8 cellular contexts compared by ENCODE assay signal in the genomic region with DNA sequence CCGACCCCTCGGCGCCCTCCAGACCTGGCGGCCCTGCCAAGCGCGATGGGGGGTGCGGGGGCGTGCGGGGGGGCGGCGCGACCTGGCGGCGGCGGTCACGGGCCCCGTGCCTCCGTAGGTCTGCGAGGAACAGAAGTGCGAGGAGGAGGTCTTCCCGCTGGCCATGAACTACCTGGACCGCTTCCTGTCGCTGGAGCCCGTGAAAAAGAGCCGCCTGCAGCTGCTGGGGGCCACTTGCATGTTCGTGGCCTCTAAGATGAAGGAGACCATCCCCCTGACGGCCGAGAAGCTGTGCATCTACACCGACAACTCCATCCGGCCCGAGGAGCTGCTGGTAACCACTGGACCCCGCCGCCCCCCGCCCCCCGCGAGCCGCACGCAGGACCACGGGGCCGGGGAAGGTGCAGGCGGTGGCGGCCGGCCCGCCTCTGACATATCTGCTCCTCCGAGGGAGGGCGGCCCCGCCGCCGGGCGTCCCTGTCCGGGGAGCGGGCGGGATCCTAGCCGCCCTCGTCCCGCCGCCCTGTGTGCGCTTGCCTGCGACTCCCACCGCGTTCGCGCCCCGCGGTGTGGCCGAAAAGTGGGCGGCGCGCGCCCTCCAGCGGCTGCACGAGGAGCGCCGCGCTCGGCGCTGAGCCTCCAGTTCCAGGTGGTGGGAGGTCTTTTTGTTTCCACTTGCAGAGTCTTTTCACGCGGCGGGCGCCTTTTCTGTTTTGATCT. TPM values are rescaled to one million over a fixed set of nuclear protein-coding genes. Genes with fewer than 3 reads are reported as not detected.
DNase-seq lines count a peak whose midpoint lies in the region; ATAC-seq and TF ChIP-seq lines count a peak whose summit lies in the region.

No MANE protein-coding gene starts in this region.

- H3K9me3 Mint-ChIP-seq in CD4-positive, alpha-beta memory T cell = peaks cover 0 to 3% (median 0%) of the 10 kb centered on the region in 8 donors

- POLR2A ChIA-PET in CD4-positive, alpha-beta memory T cell (lab: Charles Lee; ENCODE audit: partially characterized antibody) = interaction anchor here (0.7 to 1.6 kb wide), 4 partner anchors 32 to 594 kb away, joined by 3 to 8 read pairs (median 6); a partner anchor contains a TSS

- H3K27me3 Mint-ChIP-seq in CD4-positive, alpha-beta memory T cell = peaks cover 14 to 22% of the 10 kb centered on the region in 2 donors

- TF ChIP-seq CTCF in WERI-Rb-1 (IDR thresholded peaks at IDR 0.05; ENCODE audit: low read depth, low read length) (peak; percentile 91), breast epithelium (IDR thresholded peaks at IDR 0.05) (peak; percentile 77 to 88 (median 80))

- peak; percentile 59 to 82 (median 78) for DNase-seq in CD4-positive, alpha-beta memory T cell
- DNase-seq in NCI-H146 (lab: John Stamatoyannopoulos, UW) = peak; percentile 55
- DNase-seq in WERI-Rb-1 = peak; percentile 60
- peak; percentile 71 to 76 for DNase-seq in breast epithelium (ENCODE audit: low spot score in 2 of 2)
- DNase-seq in iris pigment epithelial cell (ENCODE audit: low read depth) = peak; percentile 73
- peak; percentile 67 for DNase-seq in smooth muscle cell of the brain vasculature (ENCODE audit: low read depth, low spot score)

- peak overlapping the region; percentile 70 to 87 (median 76) for H3K4me3 Mint-ChIP-seq in CD4-positive, alpha-beta memory T cell

- no peaks in the 10 kb centered on the region for H3K9me3 ChIP-seq in CD4-positive, alpha-beta memory T cell (ENCODE audit: control insufficient read depth in 1 of 2, low read length in 2 of 2)
- H3K9me3 ChIP-seq in WERI-Rb-1 (ENCODE audit: severe bottlenecking) (no peaks in the 10 kb centered on the region), breast epithelium (no peaks in the 10 kb centered on the region)

- TF ChIP-seq POLR2A in breast epithelium (IDR thresholded peaks at IDR 0.05) = no peak

- H3K4me1 Mint-ChIP-seq in CD4-positive, alpha-beta memory T cell = peaks cover 11 to 25% (median 18%) of the 10 kb centered on the region in 4 donors

- H3K36me3 Mint-ChIP-seq in CD4-positive, alpha-beta memory T cell = peaks cover 0 to 1% of the 10 kb centered on the region in 2 donors

- CTCF ChIA-PET in CD4-positive, alpha-beta memory T cell (lab: Charles Lee; ENCODE audit: partially characterized antibody) = interaction anchor here (0.7 to 5.8 kb wide), 11 partner anchors 9 to 1059 kb away, joined by 3 to 52 read pairs (median 4); a partner anchor contains a TSS

- H3K27ac Mint-ChIP-seq in CD4-positive, alpha-beta memory T cell = peak overlapping the region in 1 of 7 donors; percentile 10

- peaks cover 40% of the 10 kb centered on the region for H3K4me1 ChIP-seq in CD4-positive, alpha-beta memory T cell (ENCODE audit: insufficient read depth, low read length)
- H3K4me1 ChIP-seq in breast epithelium = peaks cover 16 to 30% of the 10 kb centered on the region in 2 donors

- peaks cover 21% of the 10 kb centered on the region for H3K27me3 ChIP-seq in CD4-positive, alpha-beta memory T cell (ENCODE audit: insufficient read depth, low read length)
- H3K27me3 ChIP-seq in WERI-Rb-1 (ENCODE audit: insufficient read depth, low read depth, severe bottlenecking) (peaks cover 59% of the 10 kb centered on the region), breast epithelium (peaks cover 0 to 3% of the 10 kb centered on the region in 2 donors)

- no peaks in the 10 kb centered on the region for H3K36me3 ChIP-seq in CD4-positive, alpha-beta memory T cell (ENCODE audit: insufficient read depth, low read length)
- H3K36me3 ChIP-seq in WERI-Rb-1 (no peaks in the 10 kb centered on the region), breast epithelium (no peaks in the 10 kb centered on the region)

- intact Hi-C loops in CD4-positive, alpha-beta memory T cell (cut with micrococcal nuclease) = loop anchor here (2.0 kb wide), 1 partner anchor 28 kb away; no protein-coding TSS in a partner anchor
- intact Hi-C loops in breast epithelium (cut with DNase I; ENCODE audit: low total_unique reads) = loop anchor here (10.0 kb wide), 1 partner anchor 348 kb away; a partner anchor contains a TSS

- ATAC-seq in GM21619 (IDR thresholded peaks at IDR 0.05; ENCODE audit: unreplicated experiment) (peak; percentile 68), HG03135 (IDR thresholded peaks at IDR 0.05; ENCODE audit: unreplicated experiment) (no peak)

- no peak overlapping the region for H3K27ac ChIP-seq in CD4-positive, alpha-beta memory T cell (ENCODE audit: low read depth, low read length)
- H3K27ac ChIP-seq in WERI-Rb-1 (no peak overlapping the region), breast epithelium (peak overlapping the region; percentile 86 to 88)

- peak overlapping the region in 1 of 2 donors; percentile 64 for H3K4me3 ChIP-seq in CD4-positive, alpha-beta memory T cell (ENCODE audit: low read length in 2 of 2)
- H3K4me3 ChIP-seq in WERI-Rb-1 (ENCODE audit: low read depth, low read length) = peak overlapping the region; percentile 62
- peak overlapping the region; percentile 79 to 89 (median 84) for H3K4me3 ChIP-seq in breast epithelium

RNA-seq across cellular contexts. Expression of a gene that starts 2.1 kb away (rescaled TPM):
- 1 to 10 TPM; 1.6 to 1.7 TPM for total RNA-seq in CD4-positive, alpha-beta memory T cell
- polyA plus RNA-seq in CD4-positive, alpha-beta memory T cell = 1 to 10 TPM in 1 of 2 donors, under 1 TPM in 1; 1.00 to 1.8 TPM
- 100 to 1,000 TPM in 1 of 3 donors, 10 to 100 TPM in 2; 42.3 to 199 (median 99.0) TPM for total RNA-seq in breast epithelium

RNA-seq across cellular contexts. Expression of a gene that starts 32.1 kb away (rescaled TPM):
- 10 to 100 TPM; 60.2 to 63.0 TPM for total RNA-seq in CD4-positive, alpha-beta memory T cell
- polyA plus RNA-seq in CD4-positive, alpha-beta memory T cell = 10 to 100 TPM; 13.3 to 18.7 TPM
- total RNA-seq in breast epithelium = 10 to 100 TPM; 14.1 to 25.5 (median 18.7) TPM

Comparison
In these comparisons a context has a peak if more than half of its experiments do, and no peak if none do; other contexts are left out.
1. H3K27ac ChIP-seq: peak in breast epithelium (2 of 2); none in CD4-positive, alpha-beta memory T cell (single experiment) and WERI-Rb-1 (single experiment).
2. RNA of a gene that starts 2.1 kb away (total RNA-seq): 42.3 to 199 TPM in breast epithelium; 1.6 to 1.7 TPM in CD4-positive, alpha-beta memory T cell; every median in the first group is over 10 times any median in the second.
3. Peak in every context shown above with its lines, with median percentiles within 50 percentile points of each other: DNase-seq.